Comparison of ENCODE assay signal across 2 cellular contexts in genomic region chr3:98371853-98372252, GRCh38.
TF ChIP-seq lines count a peak whose summit lies in the region.

No MANE protein-coding gene starts in this region.

TF ChIP-seq in HEK293, 187 proteins besides CTCF, POLR2A, EP300 and RAD21:
- TF ChIP-seq PRDM1 (tag by site-specific recombination; IDR thresholded peaks at IDR 0.05), result peak; percentile 80
- no peak for TF ChIP-seq ZNF423 (tag by site-specific recombination; IDR thresholded peaks at IDR 0.05)
- peak; percentile 48 for TF ChIP-seq ZNF366 (tag by site-specific recombination; conservative IDR thresholded peaks at IDR 0.05)

TF ChIP-seq in K562, 482 proteins besides CTCF, POLR2A, EP300 and RAD21:
- no peak for TF ChIP-seq KDM1A (IDR thresholded peaks at IDR 0.05)
- TF ChIP-seq ZBTB40 (IDR thresholded peaks at IDR 0.05), result no peak
- TF ChIP-seq ZBTB40 (CRISPR knock-in tag; IDR thresholded peaks at IDR 0.05), result no peak
- TF ChIP-seq ZBTB5 (IDR thresholded peaks at IDR 0.05), result no peak
- no peak for TF ChIP-seq RBBP5 (IDR thresholded peaks at IDR 0.05; ENCODE audit: borderline replicate concordance, insufficient read depth, low read length, poor library complexity, severe bottlenecking)
- peak; percentile 33; the same call in 1 of the 2 replicates for TF ChIP-seq ZNF512 (tag; IDR thresholded peaks at IDR 0.05)
- TF ChIP-seq SLC30A9 (CRISPR knock-in tag; IDR thresholded peaks at IDR 0.05), result no peak
- no peak for TF ChIP-seq RBM25 (IDR thresholded peaks at IDR 0.05; ENCODE audit: low read depth, low read length, severe bottlenecking)
TF ChIP-seq in K562: peak in this region for 1.
